Comparison of ENCODE assay signal across 1 cellular context in genomic region chr3:20039082-20039764, GRCh38.
TF ChIP-seq lines count a peak whose summit lies in the region.

No MANE protein-coding gene starts in this region.

TF ChIP-seq in GM23338, 12 proteins besides CTCF, POLR2A, EP300 and RAD21 (continued from another document):
- TF ChIP-seq ZNF462 (CRISPR knock-in tag; IDR thresholded peaks at IDR 0.05) (no peak), NANOG (IDR thresholded peaks at IDR 0.05; ENCODE audit: borderline replicate concordance) (no peak)
